ENCODE assay signal across 15 cellular contexts in genomic region chr16:65524997-65525396, GRCh38.
A peak's percentile ranks its signal among the peaks of the same experiment; 100 is the strongest.
DNase-seq lines count a peak whose midpoint lies in the region; ATAC-seq and TF ChIP-seq lines count a peak whose summit lies in the region.
"Had no signal": no experiment of that assay in that cellular context is flagged by ENCODE, and none has a peak within 500 bp of the region (broad histone marks: within the 10 kb centered on the region; RNA-seq: fewer than 3 reads in every experiment).

No MANE protein-coding gene starts in this region.

- no peak overlapping the region for H3K27ac ChIP-seq in right cardiac atrium (ENCODE audit: low read length)
- H3K27ac ChIP-seq in lung (ENCODE audit: low read depth in 1 of 2, low read length in 1 of 2): no peak overlapping the region

- TF ChIP-seq CTCF in lung (IDR thresholded peaks at IDR 0.05; ENCODE audit: control extremely low read depth, extremely low read depth): no peak

- intact Hi-C loops in right cardiac atrium (cut with DNase I) (no loop called here), cardiac septum (cut with DNase I) (no loop called here)

- 46% methylated on average over 8 of the region's 8 CpGs for WGBS in right cardiac atrium
- WGBS in lung, 2 donors: 45 to 59% methylated on average over 8 of the region's 8 CpGs

- H3K4me3 ChIP-seq in right cardiac atrium (ENCODE audit: low read length) (no peak overlapping the region), lung (no peak overlapping the region)

- peak; percentile 37 to 67 for ATAC-seq in right cardiac atrium
- ATAC-seq in lung (ENCODE audit: insufficient read depth, low FRiP score): peak; percentile 19
- ATAC-seq: T-helper 17 cell had no signal

- H3K9me3 ChIP-seq in right cardiac atrium (ENCODE audit: control insufficient read depth, low read length) (no peaks in the 10 kb centered on the region), lung (ENCODE audit: control insufficient read depth in 2 of 2, insufficient read depth in 1 of 2, low read length in 1 of 2) (peaks cover 0 to 5% of the 10 kb centered on the region in 2 donors)

- no peaks in the 10 kb centered on the region for H3K4me1 ChIP-seq in right cardiac atrium (ENCODE audit: control insufficient read depth, insufficient read depth, low read length)
- H3K4me1 ChIP-seq in lung (ENCODE audit: control insufficient read depth in 2 of 2, insufficient read depth in 2 of 2, low read length in 2 of 2): peaks cover 0 to 3% of the 10 kb centered on the region in 2 donors

- DNase-seq in right cardiac atrium: peak; percentile 39 to 78 (median 40)
- DNase-seq in cardiac septum (ENCODE audit: low spot score): no peak
- DNase-seq in brain pericyte (ENCODE audit: low read depth, low spot score): peak; percentile 42
- DNase-seq in lung (ENCODE audit: low spot score): no peak
- no peak for DNase-seq in NCI-H187 (lab: John Stamatoyannopoulos, UW)
- no peak for DNase-seq in NCI-H187 treated with DMSO at 0.1 percent for 48 hours (lab: John Stamatoyannopoulos, UW)
- DNase-seq in cerebellar nuclear complex (lab: John Stamatoyannopoulos, UW): no peak
- DNase-seq in NCI-H1048 (lab: John Stamatoyannopoulos, UW): no peak
- DNase-seq: activated CD4-positive, alpha-beta T cell treated with anti-CD3 and anti-CD28 coated beads for 48 hours; activated T-cell treated with anti-CD3 and anti-CD28 coated beads, Interleukin-2, amount 50 U/mL, for 1 hour; DMS79; effector CD4-positive, alpha-beta T cell; NCI-H1092; nucleus accumbens; T-helper 17 cell had no signal

- no peaks in the 10 kb centered on the region for H3K27me3 ChIP-seq in right cardiac atrium (ENCODE audit: control insufficient read depth, insufficient read depth)
- H3K27me3 ChIP-seq in lung (ENCODE audit: control insufficient read depth, insufficient read depth): no peaks in the 10 kb centered on the region

- H3K36me3 ChIP-seq in lung (ENCODE audit: control insufficient read depth in 2 of 2, insufficient read depth in 2 of 2, low read length in 2 of 2): no peaks in the 10 kb centered on the region

Comparison
In these comparisons a context has a peak if more than half of its experiments do, and no peak if none do; other contexts are left out.
1. DNase-seq: peak in right cardiac atrium (3 of 3) and brain pericyte (single experiment); none in cardiac septum (single experiment), lung (single experiment), NCI-H187 (0 of 2), NCI-H187 treated with DMSO at 0.1 percent for 48 hours (single experiment), cerebellar nuclear complex (0 of 2) and NCI-H1048 (single experiment).